ENCODE assay signal across 8 cellular contexts in genomic region chr2:207423886-207424285, GRCh38.
A peak's percentile ranks its signal among the peaks of the same experiment; 100 is the strongest.
DNase-seq lines count a peak whose midpoint lies in the region; ATAC-seq lines count a peak whose summit lies in the region.

No MANE protein-coding gene starts in this region.

- intact Hi-C loops in left ventricle myocardium superior (cut with micrococcal nuclease) (no loop called here), posterior vena cava (cut with DNase I) (no loop called here)

- H3K4ac ChIP-seq in mesendoderm (ENCODE audit: low read depth, low read length): no peak overlapping the region

- no peak overlapping the region for H2BK5ac ChIP-seq in mesendoderm (ENCODE audit: low read length)

- peaks cover 8% of the 10 kb centered on the region for H3K4me1 Mint-ChIP-seq in activated T-cell treated with anti-CD3 and anti-CD28 coated beads, Interleukin-2, amount 50 U/mL, for 24 hours (ENCODE audit: low read depth)

- no peak overlapping the region for H3K56ac ChIP-seq in mesendoderm (ENCODE audit: low read length)

- no peak overlapping the region for H2BK120ac ChIP-seq in mesendoderm (ENCODE audit: low read depth, low read length)

- H3K36me3 Mint-ChIP-seq in activated T-cell treated with anti-CD3 and anti-CD28 coated beads, Interleukin-2, amount 50 U/mL, for 24 hours (ENCODE audit: low read depth): no peaks in the 10 kb centered on the region

- DNase-seq in GM03348 (ENCODE audit: low spot score) (peak; percentile 69), HK-2 (ENCODE audit: unreplicated experiment) (peak; percentile 67), mesendoderm (no peak), left ventricle myocardium superior (no peak), posterior vena cava (ENCODE audit: low spot score) (no peak)
- DNase-seq in activated T-cell treated with anti-CD3 and anti-CD28 coated beads, Interleukin-2, amount 50 U/mL, for 24 hours: peak; percentile 38
- peak; percentile 30 for DNase-seq in stimulated activated CD4-positive, alpha-beta T cell treated with anti-CD3 and anti-CD28 coated beads, Interleukin-4, amount 100 ng/mL, for 24 hours

- H2BK15ac ChIP-seq in mesendoderm (replicated peaks; ENCODE audit: low read depth): no peak overlapping the region

- H3K27ac Mint-ChIP-seq in activated T-cell treated with anti-CD3 and anti-CD28 coated beads, Interleukin-2, amount 50 U/mL, for 24 hours: no peak overlapping the region

- no peaks in the 10 kb centered on the region for H3K79me2 ChIP-seq in mesendoderm (ENCODE audit: control insufficient read depth, insufficient read depth, low read length)

- no peaks in the 10 kb centered on the region for H3K79me1 ChIP-seq in mesendoderm (ENCODE audit: low read length)

- ATAC-seq in GM21423 (IDR thresholded peaks at IDR 0.05; ENCODE audit: unreplicated experiment): peak; percentile 99
- ATAC-seq in left ventricle myocardium superior: no peak

- H3K36me3 ChIP-seq in mesendoderm (ENCODE audit: control insufficient read depth, insufficient read depth, low read length): no peaks in the 10 kb centered on the region

- H3K27me3 ChIP-seq in mesendoderm (ENCODE audit: insufficient read depth, low read length, poor library complexity): no peaks in the 10 kb centered on the region

- H3K4me1 ChIP-seq in mesendoderm (ENCODE audit: control insufficient read depth, low read depth, low read length): no peaks in the 10 kb centered on the region

- H4K5ac ChIP-seq in mesendoderm (ENCODE audit: low read length): no peak overlapping the region

- peaks cover 5% of the 10 kb centered on the region for H3K9me3 Mint-ChIP-seq in activated T-cell treated with anti-CD3 and anti-CD28 coated beads, Interleukin-2, amount 50 U/mL, for 24 hours

- no peak overlapping the region for H3K9ac ChIP-seq in mesendoderm (ENCODE audit: low read length)

- H2AK5ac ChIP-seq in mesendoderm (ENCODE audit: low read length): no peak overlapping the region

- H3K18ac ChIP-seq in mesendoderm (ENCODE audit: low read length): no peak overlapping the region

- no peak overlapping the region for H4K8ac ChIP-seq in mesendoderm (ENCODE audit: low read depth, low read length)

- peaks cover 11% of the 10 kb centered on the region for H3K27me3 Mint-ChIP-seq in activated T-cell treated with anti-CD3 and anti-CD28 coated beads, Interleukin-2, amount 50 U/mL, for 24 hours

- no peak overlapping the region for H3K23ac ChIP-seq in mesendoderm (ENCODE audit: low read length)

- WGBS in mesendoderm (ENCODE audit: extremely low coverage, insufficient coverage, low lambda C conversion rate): no CpG with 5 or more reads among the region's 3 CpGs

- H3K4me3 ChIP-seq in mesendoderm (ENCODE audit: low read length): no peak overlapping the region

- H3K4me3 Mint-ChIP-seq in activated T-cell treated with anti-CD3 and anti-CD28 coated beads, Interleukin-2, amount 50 U/mL, for 24 hours: no peak overlapping the region

- no peak overlapping the region for H3K4me2 ChIP-seq in mesendoderm (ENCODE audit: low read length)

- H3K27ac ChIP-seq in mesendoderm (ENCODE audit: low read depth, low read length): no peak overlapping the region

Comparison
In these comparisons a context has a peak if more than half of its experiments do, and no peak if none do; other contexts are left out.
1. DNase-seq: peak in GM03348 (single experiment), HK-2 (single experiment), activated T-cell treated with anti-CD3 and anti-CD28 coated beads, Interleukin-2, amount 50 U/mL, for 24 hours (single experiment) and stimulated activated CD4-positive, alpha-beta T cell treated with anti-CD3 and anti-CD28 coated beads, Interleukin-4, amount 100 ng/mL, for 24 hours (single experiment); none in mesendoderm (single experiment), left ventricle myocardium superior (single experiment) and posterior vena cava (single experiment).